In genomic region chr4:124997907-124998306, GRCh38 we compare ENCODE assay signal across 17 cellular contexts.
DNase-seq lines count a peak whose midpoint lies in the region; ATAC-seq and TF ChIP-seq lines count a peak whose summit lies in the region.
"Had no signal": no experiment of that assay in that cellular context is flagged by ENCODE, and none has a peak within 500 bp of the region (broad histone marks: within the 10 kb centered on the region; RNA-seq: fewer than 3 reads in every experiment).

No MANE protein-coding gene starts in this region.

- H3K27ac ChIP-seq in 22Rv1 (peak overlapping the region; percentile 68), vagina (no peak overlapping the region)
- H3K27ac ChIP-seq: C4-2B had no signal

- intact Hi-C loops in vagina (cut with DNase I), result no loop called here

- no peaks in the 10 kb centered on the region for H3K27me3 ChIP-seq in vagina
- H3K27me3 ChIP-seq: BE2C had no signal

- H3K9me3 ChIP-seq in vagina, result no peaks in the 10 kb centered on the region
- H3K9me3 ChIP-seq: BE2C had no signal

- no peak overlapping the region for H3K4me3 ChIP-seq in vagina

- no peak for TF ChIP-seq CTCF in 22Rv1 (IDR thresholded peaks at IDR 0.05)
- no peak for TF ChIP-seq CTCF in vagina (IDR thresholded peaks at IDR 0.05)

- H3K36me3 ChIP-seq in vagina, result no peaks in the 10 kb centered on the region
- H3K36me3 ChIP-seq: BE2C had no signal

- DNase-seq in NCI-H1048 (lab: John Stamatoyannopoulos, UW) (peak; percentile 26), foreskin melanocyte (peak; percentile 97), putamen (ENCODE audit: low spot score) (peak; percentile 1), SKM-1 (lab: John Stamatoyannopoulos, UW; ENCODE audit: unreplicated experiment) (no peak), vagina (ENCODE audit: extremely low spot score in 2 of 2) (no peak), iPS-NIHi7 (ENCODE audit: extremely low spot score) (no peak)
- DNase-seq: ACHN; BE2C; CD4-positive, alpha-beta memory T cell; COR-L47; DMS79 treated with DMSO at 0.1 percent for 48 hours; EL; HCEC 1CT; HFFc6 had no signal

- TF ChIP-seq POLR2A in vagina (IDR thresholded peaks at IDR 0.05), result no peak

- no peak for ATAC-seq in GM21381 (IDR thresholded peaks at IDR 0.05; ENCODE audit: unreplicated experiment)

- no peaks in the 10 kb centered on the region for H3K4me1 ChIP-seq in vagina
- H3K4me1 ChIP-seq: BE2C had no signal

Comparison
In these comparisons a context has a peak if more than half of its experiments do, and no peak if none do; other contexts are left out.
1. DNase-seq: peak in NCI-H1048 (single experiment), foreskin melanocyte (single experiment) and putamen (single experiment); none in SKM-1 (single experiment), vagina (0 of 2) and iPS-NIHi7 (single experiment).